ENCODE assay signal across 11 cellular contexts in genomic region chr2:217979151-217979811, GRCh38. TPM values are rescaled to one million over a fixed set of nuclear protein-coding genes. Genes with fewer than 3 reads are reported as not detected.
A peak's percentile ranks its signal among the peaks of the same experiment; 100 is the strongest.
DNase-seq lines count a peak whose midpoint lies in the region; ATAC-seq, FAIRE-seq and TF ChIP-seq lines count a peak whose summit lies in the region.
"Had no signal": no experiment of that assay in that cellular context is flagged by ENCODE, and none has a peak within 500 bp of the region (broad histone marks: within the 10 kb centered on the region; RNA-seq: fewer than 3 reads in every experiment).

No MANE protein-coding gene starts in this region.

- H3K4me1 Mint-ChIP-seq in astrocyte (ENCODE audit: low read depth, unreplicated experiment), result peaks cover 10% of the 10 kb centered on the region

- ATAC-seq in heart right ventricle (peak; percentile 1 to 27 (median 12)), GM19328 (IDR thresholded peaks at IDR 0.05; ENCODE audit: unreplicated experiment) (no peak), GM18858 (IDR thresholded peaks at IDR 0.05; ENCODE audit: unreplicated experiment) (no peak)

- H2BK5ac ChIP-seq in neuronal stem cell (ENCODE audit: low read length), result peak overlapping the region; percentile 10

- H3K4me1 ChIP-seq in astrocyte (ENCODE audit: insufficient read depth, low read length) (peaks cover 15% of the 10 kb centered on the region), heart right ventricle (peaks cover 20 to 94% (median 71%) of the 10 kb centered on the region in 9 donors), neuronal stem cell (ENCODE audit: control insufficient read depth in 2 of 2, insufficient read depth in 1 of 2, low read depth in 1 of 2, low read length in 2 of 2) (peaks cover 0 to 15% of the 10 kb centered on the region in 2 donors)

- H2AK5ac ChIP-seq in neuronal stem cell (ENCODE audit: low read depth, low read length), result no peak overlapping the region

- H3K27ac ChIP-seq in AG04450 (ENCODE audit: low read depth, low read length) (no peak overlapping the region), astrocyte (ENCODE audit: low read depth, low read length) (peak overlapping the region; percentile 1), heart right ventricle (peak overlapping the region; percentile 67 to 90 (median 86)), neuronal stem cell (replicated peaks; ENCODE audit: low read length) (no peak overlapping the region)

- peak overlapping the region; percentile 86 for H3K4me2 ChIP-seq in astrocyte (ENCODE audit: low read length)
- peak overlapping the region; percentile 98 for H3K4me2 ChIP-seq in neuronal stem cell (ENCODE audit: insufficient read depth, low read length, poor library complexity, severe bottlenecking)

- DNase-seq in AG04450 (ENCODE audit: low read depth, low spot score), result no peak
- DNase-seq in astrocyte (ENCODE audit: low read depth), result peak; percentile 58
- DNase-seq in heart right ventricle, result no peak
- DNase-seq in neuronal stem cell (ENCODE audit: low spot score), result no peak
- no peak for DNase-seq in CD1c-positive myeloid dendritic cell (ENCODE audit: extremely low spot score)
- DNase-seq in NCI-H146 treated with DMSO at 0.1 percent for 48 hours (lab: John Stamatoyannopoulos, UW; ENCODE audit: unreplicated experiment), result no peak
- DNase-seq: activated naive CD4-positive, alpha-beta T cell treated with Interleukin-2 at 50 U/mL for 16 hours; midbrain had no signal

- H2BK12ac ChIP-seq in neuronal stem cell (ENCODE audit: low read length), result no peak overlapping the region

- CTCF ChIA-PET in AG04450 (lab: Charles Lee), result interaction anchor here (1.0 to 1.1 kb wide), 2 partner anchors 35 to 193 kb away, joined by 3 to 4 read pairs; no protein-coding TSS in a partner anchor

- no peak for FAIRE-seq in astrocyte (lab: Jason Lieb, UNC)

- peaks cover 3% of the 10 kb centered on the region; the same call in 1 of the 2 replicates for H3K9me3 ChIP-seq in AG04450 (ENCODE audit: control insufficient read depth, insufficient read depth, low read length)
- no peaks in the 10 kb centered on the region for H3K9me3 ChIP-seq in astrocyte (ENCODE audit: insufficient read depth, low read depth, low read length)
- peaks cover 0 to 4% (median 0%) of the 10 kb centered on the region in 11 donors for H3K9me3 ChIP-seq in heart right ventricle
- no peaks in the 10 kb centered on the region for H3K9me3 ChIP-seq in neuronal stem cell (replicated peaks in 1 of 2; ENCODE audit: control insufficient read depth in 2 of 2, insufficient read depth in 1 of 2, low read depth in 1 of 2, low read length in 2 of 2)

- H3K14ac ChIP-seq in neuronal stem cell (ENCODE audit: low read length), result no peak overlapping the region

- H4K20me1 ChIP-seq in astrocyte (ENCODE audit: insufficient read depth, low read length), result peaks cover 52% of the 10 kb centered on the region

- no peak overlapping the region for H4K91ac ChIP-seq in neuronal stem cell (ENCODE audit: low read depth, low read length, poor library complexity)

- H3K9ac ChIP-seq in astrocyte (ENCODE audit: low read length), result peak overlapping the region; percentile 64
- peak overlapping the region; percentile 5 for H3K9ac ChIP-seq in neuronal stem cell (ENCODE audit: low read depth, low read length, poor library complexity)

- H3K27me3 ChIP-seq in AG04450 (ENCODE audit: control insufficient read depth, insufficient read depth, low read length) (no peaks in the 10 kb centered on the region), astrocyte (ENCODE audit: insufficient read depth, low read length) (no peaks in the 10 kb centered on the region), heart right ventricle (no peaks in the 10 kb centered on the region), neuronal stem cell (ENCODE audit: control insufficient read depth in 3 of 3, insufficient read depth in 3 of 3, low read depth in 1 of 3, low read length in 3 of 3) (peaks cover 0 to 32% (median 32%) of the 10 kb centered on the region in 3 experiments)

- H3K18ac ChIP-seq in neuronal stem cell (ENCODE audit: low read length), result peak overlapping the region; percentile 69

- no peak overlapping the region for H2BK15ac ChIP-seq in neuronal stem cell (ENCODE audit: low read length)

- whole genome bisulfite sequencing in heart right ventricle, 2 donors, result 21 to 29% methylated on average over 10 of the region's 10 CpGs
- no CpG with 5 or more reads among the region's 10 CpGs for WGBS in neuronal stem cell (ENCODE audit: extremely low coverage in 2 of 2, insufficient read length in 2 of 2, insufficient replicate concordance in 1 of 2), 2 donors

- peaks cover 28% of the 10 kb centered on the region for H3K79me2 ChIP-seq in astrocyte (ENCODE audit: insufficient read depth, low read length)

- H3K27me3 Mint-ChIP-seq in astrocyte (ENCODE audit: low read depth, unreplicated experiment), result no peaks in the 10 kb centered on the region

- POLR2A ChIA-PET in AG04450 (lab: Yijun Ruan, JAX), result interaction anchor here (0.6 to 0.8 kb wide), 2 partner anchors 10 to 13 kb away, joined by 4 read pairs; no protein-coding TSS in a partner anchor

- H4K8ac ChIP-seq in neuronal stem cell (ENCODE audit: low read depth, low read length), result no peak overlapping the region

- H2AFZ ChIP-seq in astrocyte (ENCODE audit: low read depth, low read length) (peak overlapping the region; percentile 64), neuronal stem cell (ENCODE audit: low read length) (peak overlapping the region; percentile 87)

- intact Hi-C loops in heart right ventricle (cut with DNase I), result loop anchor here in 1 of 10 donors (5.0 kb wide), 1 partner anchor 37 kb away; no protein-coding TSS in a partner anchor

- H3K36me3 ChIP-seq in astrocyte (ENCODE audit: insufficient read depth, low read length) (no peaks in the 10 kb centered on the region), heart right ventricle (peaks cover 0 to 3% (median 0%) of the 10 kb centered on the region in 9 donors), neuronal stem cell (replicated peaks in 1 of 2; ENCODE audit: control insufficient read depth in 2 of 2, insufficient read depth in 2 of 2, low read length in 2 of 2) (no peaks in the 10 kb centered on the region)

- H3K4me3 ChIP-seq in AG04450 (ENCODE audit: low read depth, low read length) (peak overlapping the region; percentile 40), astrocyte (ENCODE audit: insufficient read depth, low read depth, low read length) (peak overlapping the region; percentile 54), heart right ventricle (peak overlapping the region in 9 of 10 donors; percentile 41 to 70 (median 62)), neuronal stem cell (ENCODE audit: low read length in 2 of 2) (no peak overlapping the region)

- peak overlapping the region; percentile 22 for H3K27ac Mint-ChIP-seq in astrocyte (ENCODE audit: unreplicated experiment)
- H3K27ac Mint-ChIP-seq: T-helper 2 cell treated with Interferon-gamma antibody and Interleukin-4, amounts not matched to agents 5 μg/mL and 100 μg/mL, for 36 hours had no signal

- TF ChIP-seq CTCF in AG04450 (IDR thresholded peaks at IDR 0.05; ENCODE audit: low read depth, low read length) (no peak), astrocyte (IDR thresholded peaks at IDR 0.05; ENCODE audit: insufficient read depth, low read depth, low read length) (no peak), heart right ventricle (IDR thresholded peaks at IDR 0.05) (no peak)

- H3K9me3 Mint-ChIP-seq in astrocyte (ENCODE audit: unreplicated experiment), result peaks cover 4% of the 10 kb centered on the region
- H3K9me3 Mint-ChIP-seq: T-helper 2 cell treated with Interferon-gamma antibody and Interleukin-4, amounts not matched to agents 5 μg/mL and 100 μg/mL, for 36 hours had no signal

- no peak overlapping the region for H2BK120ac ChIP-seq in neuronal stem cell (ENCODE audit: low read depth, low read length)

- peak overlapping the region; percentile 84 for H3K4me3 Mint-ChIP-seq in astrocyte (ENCODE audit: unreplicated experiment)
- H3K4me3 Mint-ChIP-seq: T-helper 2 cell treated with Interferon-gamma antibody and Interleukin-4, amounts not matched to agents 5 μg/mL and 100 μg/mL, for 36 hours had no signal

- peaks cover 12% of the 10 kb centered on the region for H3K36me3 Mint-ChIP-seq in astrocyte (ENCODE audit: low read depth, unreplicated experiment)

- no peak overlapping the region for H3K4ac ChIP-seq in neuronal stem cell (ENCODE audit: low read length)

- H3K79me1 ChIP-seq in neuronal stem cell (ENCODE audit: low read depth, low read length), result no peaks in the 10 kb centered on the region

- H3K23ac ChIP-seq in neuronal stem cell (ENCODE audit: low read depth, low read length, poor library complexity), result no peak overlapping the region

RNA-seq across cellular contexts. Expression of gene TNS1, which starts 23.5 kb away (rescaled TPM):
- polyA plus RNA-seq in AG04450 (2011; rRNA removed) (19.7 and 27.9 TPM in 2 replicates), heart right ventricle (100 to 1,000 TPM in 1 of 2 donors, 10 to 100 TPM in 1; 64.6 to 244 TPM)
- polyA minus RNA-seq in AG04450 (2011; rRNA and poly(A)+ RNA removed), result 84.1 and 119 TPM in 2 replicates
- total RNA-seq in astrocyte (219 and 264 TPM in 2 replicates), heart right ventricle (100 to 1,000 TPM; 583 to 844 (median 738) TPM)
- 1.1 TPM for polyA plus RNA-seq in neuronal stem cell (2013, experiment 1 of 2)
- polyA plus RNA-seq in neuronal stem cell (2013, experiment 2 of 2), result 1.3 TPM

Comparison
In these comparisons a context has a peak if more than half of its experiments do, and no peak if none do; other contexts are left out.
1. H3K27ac ChIP-seq: peak in astrocyte (single experiment) and heart right ventricle (10 of 10); none in AG04450 (single experiment) and neuronal stem cell (single experiment).
2. H3K4me3 ChIP-seq: peak in AG04450 (single experiment), astrocyte (single experiment) and heart right ventricle (9 of 10); none in neuronal stem cell (0 of 2).
3. ATAC-seq: peak in heart right ventricle (8 of 8); none in GM19328 (single experiment) and GM18858 (single experiment).